In genomic region chr7:47529826-47530555, GRCh38 we compare ENCODE assay signal across 2 cellular contexts.
TF ChIP-seq lines count a peak whose summit lies in the region.

No MANE protein-coding gene starts in this region.

TF ChIP-seq in K562, 482 proteins besides CTCF, POLR2A, EP300 and RAD21 (continued from another document and continues in another):
- TF ChIP-seq POU5F1 (IDR thresholded peaks at IDR 0.05; ENCODE audit: borderline replicate concordance, low read depth, low read length, partially characterized antibody), result no peak
- no peak for TF ChIP-seq E2F4 (CRISPR knock-in tag; IDR thresholded peaks at IDR 0.05; ENCODE audit: low read depth)
- no peak for TF ChIP-seq ZBTB17 (CRISPR knock-in tag; IDR thresholded peaks at IDR 0.05)
- peak; percentile 64 for TF ChIP-seq ZNF316 (IDR thresholded peaks at IDR 0.05)
- TF ChIP-seq KDM4B (IDR thresholded peaks at IDR 0.05; ENCODE audit: borderline replicate concordance in 2 of 2, low read depth in 1 of 2), result no peak
- TF ChIP-seq SMAD2 (IDR thresholded peaks at IDR 0.05; ENCODE audit: low read depth, low read length), result no peak
- no peak for TF ChIP-seq LCOR (CRISPR knock-in tag; IDR thresholded peaks at IDR 0.05)
- TF ChIP-seq NCOA6 (IDR thresholded peaks at IDR 0.05), result no peak
- TF ChIP-seq SAP30 (IDR thresholded peaks at IDR 0.05; ENCODE audit: borderline replicate concordance, insufficient read depth, low read depth, low read length, poor library complexity, severe bottlenecking), result no peak
- TF ChIP-seq MTA2 (IDR thresholded peaks at IDR 0.05; ENCODE audit: low read depth), result no peak
- peak; percentile 63 for TF ChIP-seq MAFG (tag; conservative IDR thresholded peaks at IDR 0.05)
- TF ChIP-seq, protein P1, sequence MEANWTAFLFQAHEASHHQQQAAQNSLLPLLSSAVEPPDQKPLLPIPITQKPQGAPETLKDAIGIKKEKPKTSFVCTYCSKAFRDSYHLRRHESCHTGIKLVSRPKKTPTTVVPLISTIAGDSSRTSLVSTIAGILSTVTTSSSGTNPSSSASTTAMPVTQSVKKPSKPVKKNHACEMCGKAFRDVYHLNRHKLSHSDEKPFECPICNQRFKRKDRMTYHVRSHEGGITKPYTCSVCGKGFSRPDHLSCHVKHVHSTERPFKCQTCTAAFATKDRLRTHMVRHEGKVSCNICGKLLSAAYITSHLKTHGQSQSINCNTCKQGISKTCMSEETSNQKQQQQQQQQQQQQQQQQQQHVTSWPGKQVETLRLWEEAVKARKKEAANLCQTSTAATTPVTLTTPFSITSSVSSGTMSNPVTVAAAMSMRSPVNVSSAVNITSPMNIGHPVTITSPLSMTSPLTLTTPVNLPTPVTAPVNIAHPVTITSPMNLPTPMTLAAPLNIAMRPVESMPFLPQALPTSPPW (CRISPR knock-in tag; IDR thresholded peaks at IDR 0.05), result no peak
- TF ChIP-seq CHD4 (IDR thresholded peaks at IDR 0.05; ENCODE audit: insufficient read depth, insufficient replicate concordance, low read depth, low read length, poor library complexity, severe bottlenecking), result no peak
- TF ChIP-seq C11orf30 (IDR thresholded peaks at IDR 0.05; ENCODE audit: low read depth), result peak; percentile 38; the same call in 1 of the 2 replicates
- TF ChIP-seq, protein P2, sequence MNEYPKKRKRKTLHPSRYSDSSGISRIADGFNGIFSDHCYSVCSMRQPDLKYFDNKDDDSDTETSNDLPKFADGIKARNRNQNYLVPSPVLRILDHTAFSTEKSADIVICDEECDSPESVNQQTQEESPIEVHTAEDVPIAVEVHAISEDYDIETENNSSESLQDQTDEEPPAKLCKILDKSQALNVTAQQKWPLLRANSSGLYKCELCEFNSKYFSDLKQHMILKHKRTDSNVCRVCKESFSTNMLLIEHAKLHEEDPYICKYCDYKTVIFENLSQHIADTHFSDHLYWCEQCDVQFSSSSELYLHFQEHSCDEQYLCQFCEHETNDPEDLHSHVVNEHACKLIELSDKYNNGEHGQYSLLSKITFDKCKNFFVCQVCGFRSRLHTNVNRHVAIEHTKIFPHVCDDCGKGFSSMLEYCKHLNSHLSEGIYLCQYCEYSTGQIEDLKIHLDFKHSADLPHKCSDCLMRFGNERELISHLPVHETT (CRISPR knock-in tag; conservative IDR thresholded peaks at IDR 0.05 in 1 of 2, IDR thresholded peaks at IDR 0.05 in 1 of 2), result no peak
- TF ChIP-seq FOXA3 (CRISPR knock-in tag; conservative IDR thresholded peaks at IDR 0.05 in 1 of 2, IDR thresholded peaks at IDR 0.05 in 1 of 2), result no peak
- TF ChIP-seq SMAD3 (CRISPR knock-in tag; conservative IDR thresholded peaks at IDR 0.05), result no peak
- peak; percentile 50; the same call in 1 of the 2 replicates for TF ChIP-seq NFE2L1 (tag; IDR thresholded peaks at IDR 0.05; ENCODE audit: borderline replicate concordance, low read depth)
- no peak for TF ChIP-seq MITF (IDR thresholded peaks at IDR 0.05)
- TF ChIP-seq U2AF2 (optimal IDR thresholded peaks at IDR 0.05; ENCODE audit: low read depth, low read length), result no peak
- no peak for TF ChIP-seq MED1 (CRISPR knock-in tag; IDR thresholded peaks at IDR 0.05; ENCODE audit: borderline replicate concordance)
- no peak for TF ChIP-seq RFX7 (CRISPR knock-in tag; IDR thresholded peaks at IDR 0.05)
- TF ChIP-seq ZNF133 (CRISPR knock-in tag; IDR thresholded peaks at IDR 0.05), result no peak
- no peak for TF ChIP-seq MTF1 (CRISPR knock-in tag; IDR thresholded peaks at IDR 0.05; ENCODE audit: borderline replicate concordance)
- no peak for TF ChIP-seq TBL1XR1 (IDR thresholded peaks at IDR 0.05; ENCODE audit: low read length in 2 of 2)
- TF ChIP-seq RBM14 (IDR thresholded peaks at IDR 0.05; ENCODE audit: borderline replicate concordance, insufficient read depth, low read depth, low read length), result no peak
- TF ChIP-seq, protein P3, sequence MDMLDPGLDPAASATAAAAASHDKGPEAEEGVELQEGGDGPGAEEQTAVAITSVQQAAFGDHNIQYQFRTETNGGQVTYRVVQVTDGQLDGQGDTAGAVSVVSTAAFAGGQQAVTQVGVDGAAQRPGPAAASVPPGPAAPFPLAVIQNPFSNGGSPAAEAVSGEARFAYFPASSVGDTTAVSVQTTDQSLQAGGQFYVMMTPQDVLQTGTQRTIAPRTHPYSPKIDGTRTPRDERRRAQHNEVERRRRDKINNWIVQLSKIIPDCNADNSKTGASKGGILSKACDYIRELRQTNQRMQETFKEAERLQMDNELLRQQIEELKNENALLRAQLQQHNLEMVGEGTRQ (CRISPR knock-in tag; IDR thresholded peaks at IDR 0.05), result no peak

TF ChIP-seq in liver, 16 proteins besides CTCF, POLR2A, EP300 and RAD21 (continued from another document):
- TF ChIP-seq ZBTB33 (IDR thresholded peaks at IDR 0.05), result no peak
- TF ChIP-seq HNF4G (IDR thresholded peaks at IDR 0.05), result no peak
- TF ChIP-seq RXRA (IDR thresholded peaks at IDR 0.05), result peak; percentile 55
